Comparison of ENCODE assay signal across 19 cellular contexts in the genomic region with DNA sequence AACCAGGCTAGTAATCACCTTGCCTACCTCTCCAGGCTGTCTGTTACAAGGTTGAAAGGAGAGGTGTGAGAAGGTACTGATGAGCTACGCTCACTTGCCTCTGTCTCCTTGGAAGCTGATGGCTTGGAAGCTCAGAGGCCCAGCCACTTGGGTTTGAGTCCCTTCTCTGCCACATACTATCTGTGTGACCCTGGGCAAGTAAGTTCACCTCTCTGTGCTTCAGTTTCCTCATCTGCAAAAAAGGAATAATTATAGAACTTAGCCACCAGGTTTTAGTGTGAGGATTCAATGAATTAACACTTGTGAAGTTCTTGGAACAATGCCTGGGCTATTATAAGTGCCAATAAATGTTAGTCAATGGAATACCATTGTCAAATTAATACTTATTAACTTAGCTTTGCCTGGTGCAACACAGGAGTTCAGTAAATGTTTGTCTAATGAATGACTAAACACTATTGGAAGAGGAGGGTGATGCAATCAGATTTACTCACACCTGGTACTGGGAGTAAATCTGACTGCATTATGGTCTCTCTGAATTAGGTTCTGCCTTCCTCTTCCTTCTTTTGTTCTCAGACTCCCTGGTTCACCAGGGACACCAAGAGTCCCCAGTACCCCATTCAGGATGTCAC. TPM values are rescaled to one million over a fixed set of nuclear protein-coding genes. Genes with fewer than 3 reads are reported as not detected.
DNase-seq lines count a peak whose midpoint lies in the region; ATAC-seq and TF ChIP-seq lines count a peak whose summit lies in the region.
"Had no signal": no experiment of that assay in that cellular context is flagged by ENCODE, and none has a peak within 500 bp of the region (broad histone marks: within the 10 kb centered on the region; RNA-seq: fewer than 3 reads in every experiment).

No MANE protein-coding gene starts in this region.

- no peak overlapping the region for H2AFZ ChIP-seq in HCT116 (ENCODE audit: low read depth, low read length, poor library complexity, severe bottlenecking)

- no TSS peak for BruUV-seq in HCT116 (replicated peaks; lab: Mats Ljungman, UMichigan)

- H3K4me3 Mint-ChIP-seq in natural killer cell treated with Interleukin-12 subunit alpha and Interleukin-12 subunit beta and Interleukin-15 and Interleukin-18, amount 100 ng/mL, for 72 hours: no peak overlapping the region
- H3K4me3 Mint-ChIP-seq: CD4-positive, CD25-positive, alpha-beta regulatory T cell; stimulated activated memory B cell treated with anti-CD40 and anti-IgM and Interleukin-4, amounts not matched to agents 10 μg/mL and 1 μg/mL and 100 μg/mL, for 72 hours had no signal

- no peak overlapping the region for H3K4me2 ChIP-seq in HCT116 (ENCODE audit: low read length)

- H3K4me1 Mint-ChIP-seq in natural killer cell treated with Interleukin-12 subunit alpha and Interleukin-12 subunit beta and Interleukin-15 and Interleukin-18, amount 100 ng/mL, for 72 hours (ENCODE audit: low read depth in 2 of 2): no peaks in the 10 kb centered on the region
- H3K4me1 Mint-ChIP-seq: CD4-positive, CD25-positive, alpha-beta regulatory T cell; stimulated activated memory B cell treated with anti-CD40 and anti-IgM and Interleukin-4, amounts not matched to agents 10 μg/mL and 1 μg/mL and 100 μg/mL, for 72 hours had no signal

- no peak for TF ChIP-seq POLR2A in HCT116 (IDR thresholded peaks at IDR 0.05; ENCODE audit: borderline replicate concordance, extremely low read depth, insufficient read depth, insufficient read length)
- no peak for TF ChIP-seq POLR2A in tibial nerve (IDR thresholded peaks at IDR 0.05)

- ATAC-seq in HCT116: no peak
- peak; percentile 85 for ATAC-seq in mucosa of descending colon
- no peak for ATAC-seq in natural killer cell treated with Interleukin-12 subunit alpha and Interleukin-12 subunit beta and Interleukin-15 and Interleukin-18, amount 100 ng/mL, for 72 hours
- ATAC-seq: gastrocnemius medialis; SK-N-SH treated with all-trans-retinoic acid at 6 μM for 48 hours; stimulated activated memory B cell treated with anti-CD40 and anti-IgM and Interleukin-4, amounts not matched to agents 10 μg/mL and 1 μg/mL and 100 μg/mL, for 72 hours had no signal

- H3K27me3 ChIP-seq in HCT116 (ENCODE audit: insufficient read depth, low read length) (peaks cover 8% of the 10 kb centered on the region; the same call in 1 of the 2 replicates), tibial nerve (no peaks in the 10 kb centered on the region)
- H3K27me3 ChIP-seq: gastrocnemius medialis, right atrium auricular region, vagina had no signal

- no peaks in the 10 kb centered on the region for H3K9me3 ChIP-seq in HCT116 (ENCODE audit: control insufficient read depth in 1 of 2, insufficient read depth in 1 of 2, low read depth in 1 of 2, low read length in 2 of 2)
- H3K9me3 ChIP-seq in mucosa of descending colon: no peaks in the 10 kb centered on the region
- no peaks in the 10 kb centered on the region for H3K9me3 ChIP-seq in tibial nerve
- H3K9me3 ChIP-seq: gastrocnemius medialis, right atrium auricular region, vagina had no signal

- H3K9me2 ChIP-seq in HCT116 (ENCODE audit: insufficient read depth): no peaks in the 10 kb centered on the region

- TF ChIP-seq RAD21 in HCT116 (IDR thresholded peaks at IDR 0.05; ENCODE audit: low read depth): no peak

- RAD21 ChIA-PET in HCT116 (lab: Charles Lee; ENCODE audit: low non-redundant PET in 1 of 2, low total read pairs in 2 of 2, uncharacterized antibody in 2 of 2, unreplicated experiment in 2 of 2): no interaction called here

- intact Hi-C loops in HCT116 (cut with micrococcal nuclease): no loop called here
- intact Hi-C loops in mucosa of descending colon (cut with DNase I, micrococcal nuclease): no loop called here

- H3K27me3 Mint-ChIP-seq in natural killer cell treated with Interleukin-12 subunit alpha and Interleukin-12 subunit beta and Interleukin-15 and Interleukin-18, amount 100 ng/mL, for 72 hours: peaks cover 21 to 28% of the 10 kb centered on the region in 2 donors
- H3K27me3 Mint-ChIP-seq: CD4-positive, CD25-positive, alpha-beta regulatory T cell had no signal

- POLR2A ChIA-PET in HCT116 (lab: Charles Lee): no interaction called here

- no peak overlapping the region for H3K27ac ChIP-seq in HCT116 (ENCODE audit: low read depth, low read length)
- peak overlapping the region; percentile 62 for H3K27ac ChIP-seq in epithelial cell of prostate
- no peak overlapping the region for H3K27ac ChIP-seq in tibial nerve
- H3K27ac ChIP-seq: gastrocnemius medialis, right atrium auricular region, vagina had no signal

- no peaks in the 10 kb centered on the region for H3K79me2 ChIP-seq in HCT116 (ENCODE audit: insufficient read depth, low read length)

- H3K4me1 ChIP-seq in HCT116 (ENCODE audit: control insufficient read depth in 1 of 2, insufficient read depth in 2 of 2, low read length in 2 of 2) (peaks cover 2 to 18% of the 10 kb centered on the region in 2 experiments; a peak in 2 of 4 replicates), mucosa of descending colon (ENCODE audit: low read depth) (no peaks in the 10 kb centered on the region), tibial nerve (peaks cover 0 to 55% (median 11%) of the 10 kb centered on the region in 4 donors)
- H3K4me1 ChIP-seq: gastrocnemius medialis had no signal

- CTCF ChIA-PET in HCT116 (lab: Charles Lee): interaction anchor here (1.3 kb wide), 1 partner anchor 10 kb away, joined by 6 read pairs; no protein-coding TSS in a partner anchor

- H3K36me3 ChIP-seq in HCT116 (ENCODE audit: control insufficient read depth in 1 of 2, insufficient read depth in 2 of 2, low read length in 2 of 2) (no peaks in the 10 kb centered on the region), mucosa of descending colon (ENCODE audit: low read depth) (no peaks in the 10 kb centered on the region), tibial nerve (no peaks in the 10 kb centered on the region)
- H3K36me3 ChIP-seq: gastrocnemius medialis, right atrium auricular region, vagina had no signal

- no peak for DNase-seq in HCT116 (ENCODE audit: low read depth, low spot score)
- DNase-seq in NCI-H2196 (lab: John Stamatoyannopoulos, UW; ENCODE audit: unreplicated experiment): peak; percentile 20
- DNase-seq in epithelial cell of prostate (ENCODE audit: low read depth, low spot score): peak; percentile 58
- DNase-seq in mucosa of descending colon: no peak
- DNase-seq in tibial nerve (ENCODE audit: low spot score in 2 of 2): no peak
- DNase-seq in activated T-cell treated with anti-CD3 and anti-CD28 coated beads, Interleukin-2, amount 50 U/mL, for 48 hours: no peak
- DNase-seq in natural killer cell treated with Interleukin-12 subunit alpha and Interleukin-12 subunit beta and Interleukin-15 and Interleukin-18, amount 100 ng/mL, for 72 hours (ENCODE audit: low spot score): no peak
- DNase-seq: activated gamma-delta T cell; CD4-positive, CD25-positive, alpha-beta regulatory T cell; effector memory CD4-positive, alpha-beta T cell; gastrocnemius medialis; islet precursor cell; KG1 had no signal

- H3K36me3 Mint-ChIP-seq in natural killer cell treated with Interleukin-12 subunit alpha and Interleukin-12 subunit beta and Interleukin-15 and Interleukin-18, amount 100 ng/mL, for 72 hours: no peaks in the 10 kb centered on the region
- H3K36me3 Mint-ChIP-seq: CD4-positive, CD25-positive, alpha-beta regulatory T cell; stimulated activated memory B cell treated with anti-CD40 and anti-IgM and Interleukin-4, amounts not matched to agents 10 μg/mL and 1 μg/mL and 100 μg/mL, for 72 hours had no signal

- WGBS in tibial nerve, 2 donors: 100% methylated on average over 1 of the region's 1 CpG

- H3K9me3 Mint-ChIP-seq in natural killer cell treated with Interleukin-12 subunit alpha and Interleukin-12 subunit beta and Interleukin-15 and Interleukin-18, amount 100 ng/mL, for 72 hours: no peaks in the 10 kb centered on the region
- H3K9me3 Mint-ChIP-seq: stimulated activated memory B cell treated with anti-CD40 and anti-IgM and Interleukin-4, amounts not matched to agents 10 μg/mL and 1 μg/mL and 100 μg/mL, for 72 hours had no signal

- TF ChIP-seq CTCF in HCT116 (IDR thresholded peaks at IDR 0.05 in 2 of 3, conservative IDR thresholded peaks at IDR 0.05 in 1 of 3; ENCODE audit: borderline replicate concordance in 1 of 3, insufficient read depth in 1 of 3, low read depth in 2 of 3, low read length in 2 of 3) (no peak), mucosa of descending colon (IDR thresholded peaks at IDR 0.05) (no peak), tibial nerve (IDR thresholded peaks at IDR 0.05) (no peak)

- no peak overlapping the region for H3K9ac ChIP-seq in HCT116 (ENCODE audit: low read length)

- no peak overlapping the region for H3K27ac Mint-ChIP-seq in natural killer cell treated with Interleukin-12 subunit alpha and Interleukin-12 subunit beta and Interleukin-15 and Interleukin-18, amount 100 ng/mL, for 72 hours
- H3K27ac Mint-ChIP-seq: CD4-positive, CD25-positive, alpha-beta regulatory T cell; stimulated activated memory B cell treated with anti-CD40 and anti-IgM and Interleukin-4, amounts not matched to agents 10 μg/mL and 1 μg/mL and 100 μg/mL, for 72 hours had no signal

- H4K20me1 ChIP-seq in HCT116 (ENCODE audit: insufficient read depth): no peaks in the 10 kb centered on the region

- TF ChIP-seq EP300 in tibial nerve (IDR thresholded peaks at IDR 0.05): no peak

- no peak overlapping the region for H3K4me3 ChIP-seq in HCT116 (replicated peaks in 1 of 2; ENCODE audit: low read depth in 1 of 2, low read length in 2 of 2)
- no peak overlapping the region for H3K4me3 ChIP-seq in mucosa of descending colon
- no peak overlapping the region for H3K4me3 ChIP-seq in tibial nerve
- H3K4me3 ChIP-seq: gastrocnemius medialis, right atrium auricular region, vagina had no signal

TF ChIP-seq in HCT116, 20 proteins besides CTCF, POLR2A, EP300 and RAD21 (continues in another document):
- TF ChIP-seq, protein P1, sequence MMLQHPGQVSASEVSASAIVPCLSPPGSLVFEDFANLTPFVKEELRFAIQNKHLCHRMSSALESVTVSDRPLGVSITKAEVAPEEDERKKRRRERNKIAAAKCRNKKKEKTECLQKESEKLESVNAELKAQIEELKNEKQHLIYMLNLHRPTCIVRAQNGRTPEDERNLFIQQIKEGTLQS (IDR thresholded peaks at IDR 0.05): peak; percentile 72
- TF ChIP-seq FOSL1 (IDR thresholded peaks at IDR 0.05; ENCODE audit: low read depth): peak; percentile 37; the same call in 1 of the 2 replicates
- TF ChIP-seq EGR1 (IDR thresholded peaks at IDR 0.05; ENCODE audit: low read depth): no peak
- TF ChIP-seq EZH2phosphoT487 (IDR thresholded peaks at IDR 0.05; ENCODE audit: borderline replicate concordance): no peak
- no peak for TF ChIP-seq SP1 (IDR thresholded peaks at IDR 0.05; ENCODE audit: low read depth)
- TF ChIP-seq SIN3A (IDR thresholded peaks at IDR 0.05; ENCODE audit: low read depth): no peak
- peak; percentile 91 for TF ChIP-seq CEBPB (IDR thresholded peaks at IDR 0.05; ENCODE audit: low read depth)

RNA-seq across cellular contexts. Expression of a gene that starts 55.5 kb away (rescaled TPM):
- total RNA-seq in HCT116 (2021; ENCODE audit: unreplicated experiment) (0.05 TPM), mucosa of descending colon (1 to 10 TPM in 2 of 3 donors, under 1 TPM in 1; 0.35 to 2.0 (median 2.0) TPM), tibial nerve (1 to 10 TPM; 1.3 to 4.1 (median 2.3) TPM)
- 0.02 and 0.08 TPM in 2 replicates for polyA plus RNA-seq in HCT116 (2012)
- not detected for total RNA-seq in natural killer cell treated with Interleukin-12 subunit alpha and Interleukin-12 subunit beta and Interleukin-15 and Interleukin-18, amount 100 ng/mL, for 72 hours
- total RNA-seq: activated CD8-positive, alpha-beta memory T cell treated with anti-CD3 and anti-CD28 coated beads for 36 hours; CD4-positive, CD25-positive, alpha-beta regulatory T cell; G401 had no signal
- polyA plus RNA-seq: CD4-positive, CD25-positive, alpha-beta regulatory T cell had no signal

Comparison
In these comparisons a context has a peak if more than half of its experiments do, and no peak if none do; other contexts are left out.
1. DNase-seq: peak in NCI-H2196 (single experiment) and epithelial cell of prostate (single experiment); none in HCT116 (single experiment), mucosa of descending colon (0 of 3), tibial nerve (0 of 2), activated T-cell treated with anti-CD3 and anti-CD28 coated beads, Interleukin-2, amount 50 U/mL, for 48 hours (0 of 2) and natural killer cell treated with Interleukin-12 subunit alpha and Interleukin-12 subunit beta and Interleukin-15 and Interleukin-18, amount 100 ng/mL, for 72 hours (single experiment).